22 cellular contexts compared by ENCODE assay signal in the genomic region with DNA sequence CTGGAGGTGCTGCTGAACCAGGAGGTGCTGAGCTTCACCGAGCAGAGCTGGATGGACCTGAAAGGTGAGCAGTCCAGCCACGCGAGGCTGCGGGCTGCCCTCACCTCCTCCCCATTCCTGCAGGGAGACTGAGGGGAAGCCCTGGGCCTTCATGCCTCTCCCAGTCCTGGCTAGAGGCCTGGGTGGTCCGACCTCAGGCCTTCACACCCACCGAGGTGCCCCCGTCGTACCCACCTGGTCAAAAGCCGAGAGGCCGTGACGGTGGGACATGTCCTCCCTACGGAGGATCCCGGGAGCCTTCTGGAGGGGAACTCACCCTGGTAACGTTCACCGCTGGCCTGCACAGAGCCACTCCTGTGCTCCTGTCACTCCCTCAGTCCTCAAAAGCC. TPM values are rescaled to one million over a fixed set of nuclear protein-coding genes. Genes with fewer than 3 reads are reported as not detected.
"Had no signal": no experiment of that assay in that cellular context is flagged by ENCODE, and none has a peak within 500 bp of the region (broad histone marks: within the 10 kb centered on the region; RNA-seq: fewer than 3 reads in every experiment).

No MANE protein-coding gene starts in this region.

- H3K9me3 ChIP-seq: colonic mucosa, left ventricle myocardium inferior, mucosa of descending colon, pancreas, right atrium auricular region, spleen, tibial nerve had no signal

- H3K27ac ChIP-seq: colonic mucosa, epithelial cell of prostate, left ventricle myocardium inferior, pancreas, right atrium auricular region, spleen, tibial nerve, VCaP had no signal

- H3K27me3 ChIP-seq: colonic mucosa, pancreas, right atrium auricular region, spleen, tibial nerve had no signal

- H3K4me1 ChIP-seq: pancreas had no signal

- ATAC-seq: mucosa of descending colon, pancreas had no signal

- DNase-seq: activated CD4-positive, alpha-beta memory T cell treated with anti-CD3 and anti-CD28 coated beads, Interleukin-2, amount 10 ng/mL, durations not matched to agents 7 days and 5 days; activated CD4-positive, alpha-beta T cell treated with anti-CD3 and anti-CD28 coated beads for 1 hour; activated CD4-positive, alpha-beta T cell treated with anti-CD3 and anti-CD28 coated beads, Interleukin-2, amount 10 ng/mL, durations not matched to agents 7 days and 5 days; activated effector memory CD4-positive, alpha-beta T cell treated with Interleukin-2 at 50 U/mL for 16 hours; activated naive CD4-positive, alpha-beta T cell treated with Interleukin-2 at 50 U/mL for 16 hours; activated T-cell treated with anti-CD3 and anti-CD28 coated beads for 4 hours; anterior cingulate cortex; colonic mucosa; effector CD8-positive, alpha-beta T cell; nephron progenitor cell; stimulated activated naive CD4-positive, alpha-beta T cell; T-helper 9 cell had no signal

- H3K4me3 ChIP-seq: colonic mucosa, left ventricle myocardium inferior, lung, mucosa of descending colon, pancreas, right atrium auricular region, spleen, tibial nerve had no signal

- H3K36me3 ChIP-seq: colonic mucosa, left ventricle myocardium inferior, pancreas, right atrium auricular region had no signal

RNA-seq across cellular contexts. Expression of gene GGT5, which starts 58.5 kb away (rescaled TPM):
- total RNA-seq: activated CD4-positive, alpha-beta memory T cell treated with anti-CD3 and anti-CD28 coated beads, Interleukin-2, amount 10 ng/mL, durations not matched to agents 7 days and 5 days; bronchial epithelial cell had no signal
